2 cellular contexts compared by ENCODE assay signal in genomic region chrX:88378406-88378805, GRCh38.
TF ChIP-seq lines count a peak whose summit lies in the region.

No MANE protein-coding gene starts in this region.

TF ChIP-seq in A549, 52 proteins besides CTCF, POLR2A, EP300 and RAD21 (continued from another document):
- TF ChIP-seq RCOR1 (IDR thresholded peaks at IDR 0.05; ENCODE audit: low read depth, low read length): no peak

TF ChIP-seq in endothelial cell of umbilical vein, 7 proteins besides CTCF, POLR2A, EP300 and RAD21 (continued from another document):
- no peak for TF ChIP-seq MAX (IDR thresholded peaks at IDR 0.05; ENCODE audit: insufficient read depth, insufficient read length)
- no peak for TF ChIP-seq JUN (IDR thresholded peaks at IDR 0.05; ENCODE audit: borderline replicate concordance, insufficient read depth, insufficient read length, low read depth)
- no peak for TF ChIP-seq MYC (IDR thresholded peaks at IDR 0.05; ENCODE audit: low read depth, low read length)
- TF ChIP-seq FOS (IDR thresholded peaks at IDR 0.05; ENCODE audit: borderline replicate concordance, insufficient read depth, low read length): no peak
